In the genomic region with DNA sequence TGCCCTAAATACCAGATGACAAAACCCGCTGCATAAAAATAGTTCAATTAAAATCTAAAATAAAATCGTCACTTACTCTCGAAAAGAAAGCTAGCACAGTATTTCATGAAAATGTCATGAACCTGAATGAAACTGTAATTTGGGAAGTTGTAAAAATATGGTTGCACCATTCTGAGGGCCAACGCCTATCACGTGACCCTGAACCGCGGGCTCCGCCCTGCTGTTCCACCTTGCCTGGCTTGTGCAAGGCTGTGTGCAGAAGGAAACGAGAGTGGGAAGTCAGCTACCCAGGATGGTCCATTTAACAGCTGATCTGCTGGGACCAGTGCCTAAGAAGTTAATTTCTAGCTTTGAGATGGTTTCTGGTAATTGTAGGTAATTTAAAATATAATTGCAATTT, we compare ENCODE assay signal across 13 cellular contexts.
"Had no signal": no experiment of that assay in that cellular context is flagged by ENCODE, and none has a peak within 500 bp of the region (broad histone marks: within the 10 kb centered on the region; RNA-seq: fewer than 3 reads in every experiment).

No MANE protein-coding gene starts in this region.

- H3K27me3 ChIP-seq: adrenal gland, cardiac muscle cell, gastroesophageal sphincter, heart right ventricle, neutrophil, uterus had no signal

- ATAC-seq: gastroesophageal sphincter; heart right ventricle; naive thymus-derived CD4-positive, alpha-beta T cell had no signal

- H3K27ac ChIP-seq: adrenal gland, cardiac muscle cell, gastroesophageal sphincter, heart right ventricle, neutrophil, parathyroid adenoma, uterus, WERI-Rb-1 had no signal

- DNase-seq: activated CD4-positive, alpha-beta T cell treated with anti-CD3 and anti-CD28 coated beads, Interleukin-2, amount 50 U/mL, for 48 hours; activated T-cell treated with anti-CD3 and anti-CD28 coated beads, Interleukin-2, amount 50 U/mL, for 1 hour; adrenal gland; heart right ventricle; naive thymus-derived CD4-positive, alpha-beta T cell; retina; T1000; uterus; WERI-Rb-1 had no signal

- H3K9me3 ChIP-seq: adrenal gland, gastroesophageal sphincter, heart right ventricle, neutrophil, uterus had no signal

- H3K4me1 ChIP-seq: adrenal gland, gastroesophageal sphincter, heart right ventricle, parathyroid adenoma, uterus had no signal

- H3K4me3 ChIP-seq: adrenal gland, cardiac muscle cell, gastroesophageal sphincter, heart right ventricle, uterus had no signal

- H3K36me3 ChIP-seq: adrenal gland, cardiac muscle cell, gastroesophageal sphincter, heart right ventricle, neutrophil, uterus, WERI-Rb-1 had no signal
